Comparison of ENCODE assay signal across 8 cellular contexts in the genomic region with DNA sequence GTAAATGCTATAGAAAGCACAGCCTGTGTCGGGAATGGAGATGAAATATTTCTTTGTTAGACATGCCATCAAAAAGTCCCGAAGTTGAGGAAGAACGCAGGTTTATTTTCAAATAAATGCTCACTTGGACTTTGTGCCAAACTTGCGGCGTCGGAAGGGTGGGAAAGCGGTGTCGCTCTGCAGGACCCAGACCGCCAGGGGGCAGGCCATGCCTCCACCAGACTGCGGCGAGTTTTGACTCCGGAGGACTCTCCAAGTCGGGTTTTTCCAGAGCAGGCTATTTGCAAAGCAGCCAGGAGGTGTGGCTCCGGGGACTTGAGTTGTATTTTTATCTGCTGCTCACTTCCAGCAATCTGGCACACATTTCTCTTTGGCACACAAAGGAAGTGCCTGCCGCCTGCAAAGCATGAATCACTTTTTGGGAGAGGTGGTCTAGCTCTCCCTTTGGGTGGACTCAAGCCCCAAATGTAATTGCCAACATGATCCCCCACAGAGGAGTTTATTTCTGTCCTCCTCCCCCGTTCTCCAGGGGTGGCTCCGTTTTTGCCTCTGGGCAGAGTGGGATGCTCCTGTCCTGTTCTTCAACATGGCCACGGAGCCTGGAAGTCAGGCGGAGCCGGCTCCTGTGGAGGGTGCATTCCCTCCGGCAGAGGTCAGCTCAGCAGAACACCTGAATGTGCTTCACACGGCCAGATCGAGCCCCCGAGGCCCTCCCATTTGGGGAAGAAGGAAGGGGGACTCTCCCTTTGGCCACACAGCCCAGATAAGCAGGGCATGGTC.
DNase-seq lines count a peak whose midpoint lies in the region; ATAC-seq and TF ChIP-seq lines count a peak whose summit lies in the region.

No MANE protein-coding gene starts in this region.

- H3K4me3 Mint-ChIP-seq in Caco-2 (ENCODE audit: unreplicated experiment), result no peak overlapping the region
- H3K4me3 Mint-ChIP-seq in chondrocyte (ENCODE audit: unreplicated experiment), result no peak overlapping the region
- no peak overlapping the region for H3K4me3 Mint-ChIP-seq in activated T-helper 2 cell treated with anti-CD3 and anti-CD28 coated beads, Interferon-gamma antibody, Interleukin-2, Interleukin-4, amounts not matched to agents 10 μg/mL and 5 μg/mL and 100 μg/mL, durations not matched to agents 14 hours and 24 hours and 36 hours (ENCODE audit: low read depth)

- H2AFZ ChIP-seq in OCI-LY1 (ENCODE audit: low read length), result no peak overlapping the region

- H3K27me3 Mint-ChIP-seq in Caco-2 (ENCODE audit: insufficient read depth, unreplicated experiment), result peaks cover 15% of the 10 kb centered on the region
- H3K27me3 Mint-ChIP-seq in chondrocyte (ENCODE audit: low read depth), result peaks cover 47% of the 10 kb centered on the region
- peaks cover 11% of the 10 kb centered on the region for H3K27me3 Mint-ChIP-seq in activated T-helper 2 cell treated with anti-CD3 and anti-CD28 coated beads, Interferon-gamma antibody, Interleukin-2, Interleukin-4, amounts not matched to agents 10 μg/mL and 5 μg/mL and 100 μg/mL, durations not matched to agents 14 hours and 24 hours and 36 hours (ENCODE audit: low read depth)

- H3K36me3 ChIP-seq in Caco-2 (ENCODE audit: control insufficient read depth, insufficient read depth, low read length), result no peaks in the 10 kb centered on the region
- H3K36me3 ChIP-seq in HEK293 (ENCODE audit: control insufficient read depth in 2 of 2, insufficient read depth in 1 of 2, low read length in 2 of 2), result no peaks in the 10 kb centered on the region
- no peaks in the 10 kb centered on the region for H3K36me3 ChIP-seq in OCI-LY1 (ENCODE audit: insufficient read depth, low read length)

- TF ChIP-seq CTCF in Caco-2 (IDR thresholded peaks at IDR 0.05; ENCODE audit: insufficient read depth in 1 of 2, low read depth in 1 of 2, low read length in 1 of 2, severe bottlenecking in 1 of 2, unreplicated experiment in 1 of 2) (peak; percentile 73 to 87), HEK293 (tag by site-specific recombination; IDR thresholded peaks at IDR 0.05) (peak; percentile 49), OCI-LY1 (IDR thresholded peaks at IDR 0.05; ENCODE audit: low read length) (peak; percentile 55), chondrocyte (IDR thresholded peaks at IDR 0.05) (peak; percentile 83)

- H3K27me3 ChIP-seq in Caco-2 (replicated peaks; ENCODE audit: control insufficient read depth, insufficient read depth, low read length), result peaks cover 1% of the 10 kb centered on the region; the same call in 1 of the 2 replicates
- H3K27me3 ChIP-seq in OCI-LY1 (ENCODE audit: insufficient read depth, low read length), result 0 out of 2 replicates have a peak, but pooled peaks cover 4% of the 10 kb centered on the region

- CTCF ChIA-PET in Caco-2 (lab: Charles Lee) (no interaction called here), HEK293 (lab: Yijun Ruan, JAX) (interaction anchor here (0.6 to 6.4 kb wide), 19 partner anchors 10 to 810 kb away, joined by 3 to 89 read pairs (median 4); no protein-coding TSS in a partner anchor)

- H3K27ac ChIP-seq in HEK293 (ENCODE audit: extremely low read depth, low read depth, low read length) (no peak overlapping the region), OCI-LY1 (ENCODE audit: low read depth, low read length, poor library complexity, severe bottlenecking) (no peak overlapping the region)

- no peak overlapping the region for H3K9ac ChIP-seq in OCI-LY1 (ENCODE audit: low read length)

- no peaks in the 10 kb centered on the region for H3K9me2 ChIP-seq in OCI-LY1 (ENCODE audit: low read depth, low read length)

- H3K4me1 ChIP-seq in Caco-2 (no peaks in the 10 kb centered on the region), HEK293 (ENCODE audit: control insufficient read depth, insufficient read depth, low read length) (no peaks in the 10 kb centered on the region), OCI-LY1 (ENCODE audit: insufficient read depth, low read length, severe bottlenecking) (no peaks in the 10 kb centered on the region)

- BruUV-seq in Caco-2 (replicated peaks; lab: Mats Ljungman, UMichigan), result no TSS peak

- H3K9me3 ChIP-seq in Caco-2, result no peaks in the 10 kb centered on the region
- H3K9me3 ChIP-seq in HEK293 (ENCODE audit: control insufficient read depth, insufficient read depth, low read depth, low read length), result no peaks in the 10 kb centered on the region
- no peaks in the 10 kb centered on the region for H3K9me3 ChIP-seq in OCI-LY1 (ENCODE audit: low read length)

- H4K20me1 ChIP-seq in OCI-LY1 (ENCODE audit: insufficient read depth, low read length), result no peaks in the 10 kb centered on the region

- intact Hi-C loops in Caco-2 (cut with micrococcal nuclease; ENCODE audit: unreplicated experiment), result loop anchor here (2.0 kb wide), 2 partner anchors 51 to 59 kb away; no protein-coding TSS in a partner anchor
- intact Hi-C loops in left colon (cut with DNase I, micrococcal nuclease), result loop anchor here (2.0 to 5.0 kb wide), 2 partner anchors 383 to 385 kb away; no protein-coding TSS in a partner anchor
- intact Hi-C loops in activated T-helper 2 cell treated with anti-CD3 and anti-CD28 coated beads, Interferon-gamma antibody, Interleukin-2, Interleukin-4, amounts not matched to agents 10 μg/mL and 5 μg/mL and 100 μg/mL, durations not matched to agents 14 hours and 24 hours and 36 hours (cut with micrococcal nuclease), result loop anchor here (2.0 kb wide), 1 partner anchor 805 kb away; no protein-coding TSS in a partner anchor

- peak; percentile 96 for ATAC-seq in left colon
- no peak for ATAC-seq in GM18867 (IDR thresholded peaks at IDR 0.05; ENCODE audit: unreplicated experiment)

- POLR2A ChIA-PET in Caco-2 (lab: Charles Lee) (no interaction called here), HEK293 (lab: Yijun Ruan, JAX) (interaction anchor here (2.2 kb wide), 1 partner anchor 383 kb away, joined by 4 read pairs; no protein-coding TSS in a partner anchor)

- H3K4me1 Mint-ChIP-seq in Caco-2 (ENCODE audit: low read depth, unreplicated experiment), result no peaks in the 10 kb centered on the region
- peaks cover 7% of the 10 kb centered on the region for H3K4me1 Mint-ChIP-seq in chondrocyte (ENCODE audit: low read depth)
- no peaks in the 10 kb centered on the region for H3K4me1 Mint-ChIP-seq in activated T-helper 2 cell treated with anti-CD3 and anti-CD28 coated beads, Interferon-gamma antibody, Interleukin-2, Interleukin-4, amounts not matched to agents 10 μg/mL and 5 μg/mL and 100 μg/mL, durations not matched to agents 14 hours and 24 hours and 36 hours (ENCODE audit: low read depth)

- H3K9me3 Mint-ChIP-seq in Caco-2 (ENCODE audit: unreplicated experiment) (no peaks in the 10 kb centered on the region), chondrocyte (ENCODE audit: low read depth) (no peaks in the 10 kb centered on the region)
- no peaks in the 10 kb centered on the region for H3K9me3 Mint-ChIP-seq in activated T-helper 2 cell treated with anti-CD3 and anti-CD28 coated beads, Interferon-gamma antibody, Interleukin-2, Interleukin-4, amounts not matched to agents 10 μg/mL and 5 μg/mL and 100 μg/mL, durations not matched to agents 14 hours and 24 hours and 36 hours

- no peak overlapping the region for H3K4me3 ChIP-seq in Caco-2 (ENCODE audit: low read depth, low read length)
- no peak overlapping the region for H3K4me3 ChIP-seq in HEK293 (ENCODE audit: low read depth, low read length)
- H3K4me3 ChIP-seq in OCI-LY1 (ENCODE audit: low read depth, low read length, poor library complexity, severe bottlenecking), result no peak overlapping the region

- no peaks in the 10 kb centered on the region for H3K79me2 ChIP-seq in OCI-LY1 (ENCODE audit: insufficient read depth, low read length)

- no peak overlapping the region for H3K27ac Mint-ChIP-seq in Caco-2 (ENCODE audit: unreplicated experiment)
- no peak overlapping the region for H3K27ac Mint-ChIP-seq in chondrocyte (ENCODE audit: unreplicated experiment)
- H3K27ac Mint-ChIP-seq in activated T-helper 2 cell treated with anti-CD3 and anti-CD28 coated beads, Interferon-gamma antibody, Interleukin-2, Interleukin-4, amounts not matched to agents 10 μg/mL and 5 μg/mL and 100 μg/mL, durations not matched to agents 14 hours and 24 hours and 36 hours, result no peak overlapping the region

- H3F3A ChIP-seq in OCI-LY1 (ENCODE audit: insufficient read depth, low read length), result no peaks in the 10 kb centered on the region

- no peaks in the 10 kb centered on the region for H3K36me3 Mint-ChIP-seq in Caco-2 (ENCODE audit: insufficient read depth, unreplicated experiment)
- H3K36me3 Mint-ChIP-seq in chondrocyte (ENCODE audit: low read depth), result no peaks in the 10 kb centered on the region
- no peaks in the 10 kb centered on the region for H3K36me3 Mint-ChIP-seq in activated T-helper 2 cell treated with anti-CD3 and anti-CD28 coated beads, Interferon-gamma antibody, Interleukin-2, Interleukin-4, amounts not matched to agents 10 μg/mL and 5 μg/mL and 100 μg/mL, durations not matched to agents 14 hours and 24 hours and 36 hours (ENCODE audit: low read depth)

- no peak overlapping the region for H3K4me2 ChIP-seq in OCI-LY1 (ENCODE audit: low read length)

- DNase-seq in Caco-2 (peak; percentile 67 to 80), chondrocyte (ENCODE audit: low spot score) (no peak), left colon (peak; percentile 84 to 88)
- peak; percentile 23 for DNase-seq in stimulated activated CD4-positive, alpha-beta T cell treated with anti-CD3 and anti-CD28 coated beads, Interleukin-4, amount 100 ng/mL, for 24 hours
- no peak for DNase-seq in activated T-helper 2 cell treated with anti-CD3 and anti-CD28 coated beads, Interferon-gamma antibody, Interleukin-2, Interleukin-4, amounts not matched to agents 10 μg/mL and 5 μg/mL and 100 μg/mL, durations not matched to agents 14 hours and 24 hours and 36 hours (ENCODE audit: low spot score)

TF ChIP-seq in HEK293, 187 proteins besides CTCF, POLR2A, EP300 and RAD21 (continues in another document):
- TF ChIP-seq, protein P1, sequence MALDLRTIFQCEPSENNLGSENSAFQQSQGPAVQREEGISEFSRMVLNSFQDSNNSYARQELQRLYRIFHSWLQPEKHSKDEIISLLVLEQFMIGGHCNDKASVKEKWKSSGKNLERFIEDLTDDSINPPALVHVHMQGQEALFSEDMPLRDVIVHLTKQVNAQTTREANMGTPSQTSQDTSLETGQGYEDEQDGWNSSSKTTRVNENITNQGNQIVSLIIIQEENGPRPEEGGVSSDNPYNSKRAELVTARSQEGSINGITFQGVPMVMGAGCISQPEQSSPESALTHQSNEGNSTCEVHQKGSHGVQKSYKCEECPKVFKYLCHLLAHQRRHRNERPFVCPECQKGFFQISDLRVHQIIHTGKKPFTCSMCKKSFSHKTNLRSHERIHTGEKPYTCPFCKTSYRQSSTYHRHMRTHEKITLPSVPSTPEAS (tag by site-specific recombination; IDR thresholded peaks at IDR 0.05), result no peak
- TF ChIP-seq YY2 (tag by site-specific recombination; IDR thresholded peaks at IDR 0.05), result no peak
- peak; percentile 58 for TF ChIP-seq GLIS1 (tag by site-specific recombination; IDR thresholded peaks at IDR 0.05)
- no peak for TF ChIP-seq ZBTB20 (tag by site-specific recombination; IDR thresholded peaks at IDR 0.05)
- TF ChIP-seq ZNF544 (tag by site-specific recombination; IDR thresholded peaks at IDR 0.05), result no peak
- no peak for TF ChIP-seq KLF7 (tag by site-specific recombination; IDR thresholded peaks at IDR 0.05; ENCODE audit: borderline replicate concordance)
- TF ChIP-seq FEZF1 (tag by site-specific recombination; IDR thresholded peaks at IDR 0.05), result peak; percentile 53; the same call in 1 of the 2 replicates
- no peak for TF ChIP-seq ZNF19 (tag by site-specific recombination; IDR thresholded peaks at IDR 0.05; ENCODE audit: low read depth)

Comparison
In these comparisons a context has a peak if more than half of its experiments do, and no peak if none do; other contexts are left out.
1. DNase-seq: peak in Caco-2 (2 of 2), left colon (2 of 2) and stimulated activated CD4-positive, alpha-beta T cell treated with anti-CD3 and anti-CD28 coated beads, Interleukin-4, amount 100 ng/mL, for 24 hours (single experiment); none in chondrocyte (single experiment) and activated T-helper 2 cell treated with anti-CD3 and anti-CD28 coated beads, Interferon-gamma antibody, Interleukin-2, Interleukin-4, amounts not matched to agents 10 μg/mL and 5 μg/mL and 100 μg/mL, durations not matched to agents 14 hours and 24 hours and 36 hours (single experiment).
2. Peak in every context shown above with its lines, with median percentiles within 50 percentile points of each other: CTCF ChIP-seq.